In genomic region chr2:175244697-175245096, GRCh38 we compare ENCODE assay signal across 28 cellular contexts.
"Had no signal": no experiment of that assay in that cellular context is flagged by ENCODE, and none has a peak within 500 bp of the region (broad histone marks: within the 10 kb centered on the region; RNA-seq: fewer than 3 reads in every experiment).

No MANE protein-coding gene starts in this region.

- DNase-seq: natural killer cell; occipital lobe; ovary; posterior cingulate gyrus; psoas muscle; right cardiac atrium; spleen; stimulated activated CD4-positive, alpha-beta T cell treated with anti-CD3 and anti-CD28 coated beads, Interleukin-12 subunit alpha, Interleukin-12 subunit beta, amount 100 ng/mL, for 4 hours; stimulated activated CD4-positive, alpha-beta T cell treated with anti-CD3 and anti-CD28 coated beads, Interleukin-1b, Interleukin-23, amount 100 ng/mL, for 48 hours; stimulated activated CD4-positive, alpha-beta T cell treated with anti-CD3 and anti-CD28 coated beads, Interleukin-4, amount 100 ng/mL, for 1 hour; stimulated activated CD4-positive, alpha-beta T cell treated with anti-CD3 and anti-CD28 coated beads, Interleukin-4, amount 100 ng/mL, for 4 hours; stimulated activated CD8-positive, alpha-beta memory T cell treated with anti-CD3 and anti-CD28 coated beads, Interleukin-4, amount 100 ng/mL, for 48 hours; stimulated activated naive CD4-positive, alpha-beta T cell; stimulated activated naive CD8-positive, alpha-beta T cell treated with anti-CD3 and anti-CD28 coated beads, Interleukin-15, amount 100 ng/mL, for 72 hours; stimulated activated naive CD8-positive, alpha-beta T cell treated with anti-CD3 and anti-CD28 coated beads, Interleukin-15, Interleukin-2, amounts not matched to agents 100 U/mL and 50 U/mL, for 24 hours; substantia nigra; testis; tibial artery; transverse colon; upper lobe of right lung; uterus had no signal

- H3K36me3 ChIP-seq: neural progenitor cell, ovary, spleen, suprapubic skin, tibial artery, transverse colon, upper lobe of right lung, uterus had no signal

- H3K4me2 ChIP-seq: neural progenitor cell, smooth muscle cell had no signal

- H3K27ac ChIP-seq: neural progenitor cell, ovary, parathyroid adenoma, psoas muscle, skin epidermis, spleen, suprapubic skin, testis, tibial artery, transverse colon, upper lobe of right lung, uterus had no signal

- H3K27me3 ChIP-seq: neural progenitor cell, ovary, testis, upper lobe of right lung, uterus had no signal

- H3K9ac ChIP-seq: neural progenitor cell, parathyroid adenoma had no signal

- H2AFZ ChIP-seq: neural progenitor cell, parathyroid adenoma had no signal

- ATAC-seq: natural killer cell; psoas muscle; right cardiac atrium; sciatic nerve; stimulated activated memory B cell treated with anti-CD40 and anti-IgM and Interleukin-4, amounts not matched to agents 10 μg/mL and 1 μg/mL and 100 μg/mL, for 72 hours; stimulated activated naive CD8-positive, alpha-beta T cell treated with anti-CD3 and anti-CD28 coated beads, Interleukin-15, amount 100 ng/mL, for 72 hours; stimulated activated naive CD8-positive, alpha-beta T cell treated with anti-CD3 and anti-CD28 coated beads, Interleukin-15, Interleukin-2, amounts not matched to agents 100 U/mL and 50 U/mL, for 24 hours; upper lobe of right lung had no signal

- H3K79me2 ChIP-seq: parathyroid adenoma had no signal

- H3K9me3 ChIP-seq: psoas muscle, suprapubic skin, testis, tibial artery, transverse colon, upper lobe of right lung, uterus had no signal

- H3K4me1 ChIP-seq: neural progenitor cell, parathyroid adenoma, psoas muscle, spleen, suprapubic skin, testis, tibial artery, transverse colon, upper lobe of right lung, uterus had no signal

- H3K4me3 ChIP-seq: neural progenitor cell, ovary, psoas muscle, skin epidermis, smooth muscle cell, spleen, suprapubic skin, testis, tibial artery, transverse colon, upper lobe of right lung, uterus had no signal
